ENCODE assay signal across 23 cellular contexts in genomic region chr9:129323999-129324553, GRCh38.
DNase-seq lines count a peak whose midpoint lies in the region; FAIRE-seq and TF ChIP-seq lines count a peak whose summit lies in the region.
"Had no signal": no experiment of that assay in that cellular context is flagged by ENCODE, and none has a peak within 500 bp of the region (broad histone marks: within the 10 kb centered on the region; RNA-seq: fewer than 3 reads in every experiment).

No MANE protein-coding gene starts in this region.

- H2BK120ac ChIP-seq in H1 (replicated peaks; ENCODE audit: low read depth, low read length) = no peak overlapping the region

- no peaks in the 10 kb centered on the region for H3K36me3 ChIP-seq in H1 (ENCODE audit: control insufficient read depth in 2 of 4, insufficient read depth in 4 of 4, low read length in 3 of 4)
- no peaks in the 10 kb centered on the region for H3K36me3 ChIP-seq in neural progenitor cell
- no peaks in the 10 kb centered on the region for H3K36me3 ChIP-seq in transverse colon

- H3K18ac ChIP-seq in H1 (ENCODE audit: extremely low read depth, low read length) = no peak overlapping the region

- TF ChIP-seq RAD21 in H1 (IDR thresholded peaks at IDR 0.05 in 1 of 2, conservative IDR thresholded peaks at IDR 0.05 in 1 of 2; ENCODE audit: low read depth in 2 of 2, low read length in 2 of 2) = no peak

- H3K4ac ChIP-seq in H1 (replicated peaks; ENCODE audit: insufficient read length, low read depth, low read length) = no peak overlapping the region

- 91% methylated on average over 11 of the region's 13 CpGs; no CpG with 5 or more reads in 1 of the 2 experiments for WGBS in H1 (ENCODE audit: extremely low coverage in 1 of 2, insufficient coverage in 1 of 2, insufficient read length in 1 of 2, insufficient replicate concordance in 2 of 2, low coverage in 1 of 2, low lambda C conversion rate in 2 of 2, missing lambda C conversion rate in 1 of 2), 2 experiments
- WGBS in transverse colon (ENCODE audit: low coverage in 1 of 2), 2 donors = 80% methylated on average over 13 of the region's 13 CpGs; no CpG with 5 or more reads in 1 of the 2 donors

- TF ChIP-seq CTCF in H1 (IDR thresholded peaks at IDR 0.05; ENCODE audit: control extremely low read depth in 1 of 3, insufficient read depth in 1 of 3, low read depth in 1 of 3, low read length in 3 of 3) (no peak), neural progenitor cell (IDR thresholded peaks at IDR 0.05) (no peak), transverse colon (IDR thresholded peaks at IDR 0.05) (no peak)

- H4K91ac ChIP-seq in H1 (replicated peaks; ENCODE audit: insufficient read length, low read length) = peak overlapping the region; percentile 5

- H3K36me3 Mint-ChIP-seq in activated naive CD4-positive, alpha-beta T cell treated with anti-CD3 and anti-CD28 coated beads for 36 hours (ENCODE audit: low read depth) = no peaks in the 10 kb centered on the region
- H3K36me3 Mint-ChIP-seq in neural progenitor cell = no peaks in the 10 kb centered on the region

- H3K27ac Mint-ChIP-seq in activated naive CD4-positive, alpha-beta T cell treated with anti-CD3 and anti-CD28 coated beads for 36 hours = no peak overlapping the region
- H3K27ac Mint-ChIP-seq in neural progenitor cell = peak overlapping the region; percentile 69
- H3K27ac Mint-ChIP-seq: T-helper 2 cell treated with Interferon-gamma antibody and Interleukin-4, amounts not matched to agents 5 μg/mL and 100 μg/mL, for 36 hours had no signal

- no peaks in the 10 kb centered on the region for H3K27me3 Mint-ChIP-seq in activated naive CD4-positive, alpha-beta T cell treated with anti-CD3 and anti-CD28 coated beads for 36 hours (ENCODE audit: low read depth)
- peaks cover 8% of the 10 kb centered on the region for H3K27me3 Mint-ChIP-seq in neural progenitor cell (ENCODE audit: insufficient read depth, low read depth)

- H2BK5ac ChIP-seq in H1 (ENCODE audit: low read depth, low read length) = no peak overlapping the region

- H4K8ac ChIP-seq in H1 (ENCODE audit: extremely low read depth, insufficient read depth, low read length) = no peak overlapping the region

- no peak overlapping the region for H2AK5ac ChIP-seq in H1 (ENCODE audit: low read depth, low read length)

- H2AFZ ChIP-seq in H1 (ENCODE audit: low read length) = no peak overlapping the region
- H2AFZ ChIP-seq in neural progenitor cell (replicated peaks) = no peak overlapping the region

- intact Hi-C loops in activated naive CD4-positive, alpha-beta T cell treated with anti-CD3 and anti-CD28 coated beads for 36 hours (cut with micrococcal nuclease) = loop anchor here (5.0 to 10.0 kb wide), 3 partner anchors 58 to 189 kb away; no protein-coding TSS in a partner anchor
- intact Hi-C loops in transverse colon (cut with DNase I; ENCODE audit: low total_unique reads) = loop anchor here (5.0 kb wide), 1 partner anchor 698 kb away; no protein-coding TSS in a partner anchor

- TF ChIP-seq POLR2A in H1 (IDR thresholded peaks at IDR 0.05; ENCODE audit: control extremely low read depth in 1 of 2, low read depth in 2 of 2, low read length in 2 of 2) = no peak
- no peak for TF ChIP-seq POLR2A in transverse colon (IDR thresholded peaks at IDR 0.05)

- no peak overlapping the region for H2BK20ac ChIP-seq in H1 (ENCODE audit: low read length)

- no peak overlapping the region for H2BK15ac ChIP-seq in H1 (ENCODE audit: low read length)

- H3K9me3 Mint-ChIP-seq in activated naive CD4-positive, alpha-beta T cell treated with anti-CD3 and anti-CD28 coated beads for 36 hours = no peaks in the 10 kb centered on the region
- H3K9me3 Mint-ChIP-seq in neural progenitor cell = no peaks in the 10 kb centered on the region
- H3K9me3 Mint-ChIP-seq: neural crest cell; T-helper 2 cell treated with Interferon-gamma antibody and Interleukin-4, amounts not matched to agents 5 μg/mL and 100 μg/mL, for 36 hours had no signal

- H3K4me1 ChIP-seq in H1 (replicated peaks in 1 of 4; ENCODE audit: control insufficient read depth in 3 of 4, insufficient read depth in 4 of 4, low read length in 3 of 4) (peaks cover 0 to 19% (median 11%) of the 10 kb centered on the region in 4 experiments; a peak in 6 of 7 replicates), neural progenitor cell (peaks cover 8% of the 10 kb centered on the region), transverse colon (peaks cover 11 to 29% (median 22%) of the 10 kb centered on the region in 4 donors)

- DNase-seq in activated naive CD4-positive, alpha-beta T cell treated with anti-CD3 and anti-CD28 coated beads for 36 hours = peak; percentile 1
- DNase-seq in activated naive CD4-positive, alpha-beta T cell (lab: John Stamatoyannopoulos, UW) = no peak
- DNase-seq in H1 (ENCODE audit: low read depth in 1 of 2, low spot score in 2 of 2) (no peak), neural progenitor cell (ENCODE audit: low spot score) (no peak), transverse colon (no peak), kidney tubule cell (ENCODE audit: low spot score) (no peak), cortex of kidney (lab: John Stamatoyannopoulos, UW) (no peak), NCI-H2029 (lab: John Stamatoyannopoulos, UW) (no peak)
- DNase-seq: amygdala; C1 segment of cervical spinal cord; DMS79; mesendoderm; NCI-H1930; NCI-H510A treated with DMSO at 0.1 percent for 48 hours; retina; stimulated activated CD4-positive, alpha-beta T cell treated with anti-CD3 and anti-CD28 coated beads, Interleukin-1b, Interleukin-23, amount 100 ng/mL, for 48 hours had no signal

- H3K4me3 ChIP-seq in H1 (ENCODE audit: extremely low read depth in 1 of 4, insufficient read depth in 2 of 4, low read depth in 3 of 4, low read length in 4 of 4) (no peak overlapping the region), neural progenitor cell (no peak overlapping the region), transverse colon (no peak overlapping the region)

- H4K5ac ChIP-seq in H1 (ENCODE audit: insufficient read length, low read depth, low read length) = no peak overlapping the region

- H3K79me2 ChIP-seq in H1 (ENCODE audit: control insufficient read depth in 1 of 2, insufficient read depth in 2 of 2, low read length in 2 of 2) = no peaks in the 10 kb centered on the region
- H3K79me2 ChIP-seq in neural progenitor cell (ENCODE audit: low read depth) = no peaks in the 10 kb centered on the region

- no peak overlapping the region for H3K9ac ChIP-seq in H1 (replicated peaks in 1 of 4; ENCODE audit: extremely low read depth in 1 of 4, low read depth in 3 of 4, low read length in 3 of 4)
- H3K9ac ChIP-seq in neural progenitor cell = no peak overlapping the region

- no peak overlapping the region for H3K4me3 Mint-ChIP-seq in activated naive CD4-positive, alpha-beta T cell treated with anti-CD3 and anti-CD28 coated beads for 36 hours
- no peak overlapping the region for H3K4me3 Mint-ChIP-seq in neural progenitor cell
- H3K4me3 Mint-ChIP-seq: neural crest cell; T-helper 2 cell treated with Interferon-gamma antibody and Interleukin-4, amounts not matched to agents 5 μg/mL and 100 μg/mL, for 36 hours had no signal

- H3K27ac ChIP-seq in H1 (ENCODE audit: low read depth, low read length) = no peak overlapping the region
- no peak overlapping the region for H3K27ac ChIP-seq in neural progenitor cell
- H3K27ac ChIP-seq in transverse colon = peak overlapping the region in 3 of 4 donors; percentile 15 to 87 (median 16)
- H3K27ac ChIP-seq: epithelial cell of prostate had no signal

- peaks cover 32% of the 10 kb centered on the region for H3K4me1 Mint-ChIP-seq in activated naive CD4-positive, alpha-beta T cell treated with anti-CD3 and anti-CD28 coated beads for 36 hours (ENCODE audit: low read depth)
- peaks cover 52% of the 10 kb centered on the region for H3K4me1 Mint-ChIP-seq in neural progenitor cell

- H3K27me3 ChIP-seq in H1 (replicated peaks in 1 of 4; ENCODE audit: control insufficient read depth in 3 of 4, extremely low read depth in 1 of 4, insufficient read depth in 3 of 4, low read length in 3 of 4) = peaks cover 0 to 7% (median 5%) of the 10 kb centered on the region in 4 experiments; a peak in 4 of 7 replicates
- no peaks in the 10 kb centered on the region for H3K27me3 ChIP-seq in neural progenitor cell
- peaks cover 4% of the 10 kb centered on the region for H3K27me3 ChIP-seq in transverse colon

- CTCF ChIA-PET in activated naive CD4-positive, alpha-beta T cell treated with anti-CD3 and anti-CD28 coated beads for 36 hours (lab: Charles Lee) = interaction anchor here (0.7 to 1.1 kb wide), 2 partner anchors 182 to 244 kb away, joined by 4 read pairs; no protein-coding TSS in a partner anchor
- CTCF ChIA-PET in H1 (lab: Charles Lee; ENCODE audit: partially characterized antibody) = interaction anchor here (0.7 to 1.7 kb wide), 15 partner anchors 10 to 188 kb away, joined by 3 to 5 read pairs (median 3); no protein-coding TSS in a partner anchor

- in situ Hi-C loops in transverse colon (cut with MboI; ENCODE audit: low pct_ligation_motif_present in 1 of 4, low pct_unique_long_range_greater_than_20kb in 1 of 4, low sequenced_read_pairs in 3 of 4) = no loop called here

- H3F3A ChIP-seq in neural progenitor cell (ENCODE audit: low read depth) = no peaks in the 10 kb centered on the region

- H3K56ac ChIP-seq in H1 (replicated peaks; ENCODE audit: insufficient read length, low read depth, low read length) = no peak overlapping the region

- POLR2A ChIA-PET in H1 (lab: Charles Lee; ENCODE audit: partially characterized antibody) = interaction anchor here (0.8 to 2.5 kb wide), 2 partner anchors 11 to 25 kb away, joined by 3 to 20 read pairs; no protein-coding TSS in a partner anchor

- no peaks in the 10 kb centered on the region for H3K9me3 ChIP-seq in H1 (ENCODE audit: insufficient read depth in 2 of 2, low read depth in 1 of 2, low read length in 1 of 2)
- no peaks in the 10 kb centered on the region for H3K9me3 ChIP-seq in neural progenitor cell (ENCODE audit: low read depth)
- H3K9me3 ChIP-seq in transverse colon = no peaks in the 10 kb centered on the region

- H3K23me2 ChIP-seq in H1 (ENCODE audit: low read depth, low read length) = peaks cover 6% of the 10 kb centered on the region; the same call in 1 of the 2 replicates

- H3K23ac ChIP-seq in H1 (ENCODE audit: insufficient read length) = no peak overlapping the region

- FAIRE-seq in H1 (lab: Jason Lieb, UNC) = no peak
- FAIRE-seq: A204.1, colon, GM18507, H54 had no signal

- TF ChIP-seq EP300 in H1 (IDR thresholded peaks at IDR 0.05; ENCODE audit: borderline replicate concordance in 1 of 2, low read depth in 2 of 2, low read length in 2 of 2) (no peak), transverse colon (IDR thresholded peaks at IDR 0.05; ENCODE audit: low read depth) (no peak)

- H3K79me1 ChIP-seq in H1 (ENCODE audit: low read depth, low read length) = no peaks in the 10 kb centered on the region

- H3K14ac ChIP-seq in H1 (ENCODE audit: insufficient read length) = no peak overlapping the region

- H2BK12ac ChIP-seq in H1 (ENCODE audit: low read depth, low read length) = no peak overlapping the region

- H4K20me1 ChIP-seq in H1 (replicated peaks in 1 of 2; ENCODE audit: control insufficient read depth in 1 of 2, insufficient read depth in 2 of 2, low read length in 2 of 2) (no peaks in the 10 kb centered on the region), neural progenitor cell (ENCODE audit: low read depth) (no peaks in the 10 kb centered on the region)

- H3K4me2 ChIP-seq in H1 (ENCODE audit: insufficient read depth in 1 of 2, low read depth in 2 of 2, low read length in 2 of 2) = no peak overlapping the region
- no peak overlapping the region for H3K4me2 ChIP-seq in neural progenitor cell

TF ChIP-seq in H1, 55 proteins besides CTCF, POLR2A, EP300 and RAD21 (continues in another document):
- no peak for TF ChIP-seq TAF1 (IDR thresholded peaks at IDR 0.05; ENCODE audit: low read depth, low read length)

Comparison
In these comparisons a context has a peak if more than half of its experiments do, and no peak if none do; other contexts are left out.
1. H3K27ac ChIP-seq: peak in transverse colon (3 of 4); none in H1 (single experiment) and neural progenitor cell (single experiment).